Comparison of ENCODE assay signal across 8 cellular contexts in genomic region chr19:12294308-12295158, GRCh38. TPM values are rescaled to one million over a fixed set of nuclear protein-coding genes. Genes with fewer than 3 reads are reported as not detected.
DNase-seq lines count a peak whose midpoint lies in the region; ATAC-seq and TF ChIP-seq lines count a peak whose summit lies in the region.

ZNF44 (minus strand) TSS chr19:12294883; CDS start chr19:12294694, 189 bp downstream.

- peaks cover 23% of the 10 kb centered on the region for H3K9me3 Mint-ChIP-seq in activated T-helper 2 cell treated with anti-CD3 and anti-CD28 coated beads, Interferon-gamma antibody, Interleukin-2, Interleukin-4, amounts not matched to agents 10 μg/mL and 5 μg/mL and 100 μg/mL, durations not matched to agents 14 hours and 24 hours and 36 hours
- no peaks in the 10 kb centered on the region for H3K9me3 Mint-ChIP-seq in natural killer cell

- H3K36me3 Mint-ChIP-seq in activated T-helper 2 cell treated with anti-CD3 and anti-CD28 coated beads, Interferon-gamma antibody, Interleukin-2, Interleukin-4, amounts not matched to agents 10 μg/mL and 5 μg/mL and 100 μg/mL, durations not matched to agents 14 hours and 24 hours and 36 hours (ENCODE audit: low read depth), result peaks cover 36% of the 10 kb centered on the region
- no peaks in the 10 kb centered on the region for H3K36me3 Mint-ChIP-seq in natural killer cell

- no peaks in the 10 kb centered on the region for H3K27me3 Mint-ChIP-seq in activated T-helper 2 cell treated with anti-CD3 and anti-CD28 coated beads, Interferon-gamma antibody, Interleukin-2, Interleukin-4, amounts not matched to agents 10 μg/mL and 5 μg/mL and 100 μg/mL, durations not matched to agents 14 hours and 24 hours and 36 hours (ENCODE audit: low read depth)
- H3K27me3 Mint-ChIP-seq in natural killer cell (ENCODE audit: low read depth in 2 of 2), result no peaks in the 10 kb centered on the region

- DNase-seq in DMS53 treated with DMSO at 0.1 percent for 48 hours (lab: John Stamatoyannopoulos, UW; ENCODE audit: unreplicated experiment), result peak; percentile 96
- DNase-seq in KG1 (lab: John Stamatoyannopoulos, UW), result peak; percentile 98
- DNase-seq in RPMI8226, result peak; percentile 98
- peak; percentile 96 for DNase-seq in activated T-helper 2 cell treated with anti-CD3 and anti-CD28 coated beads, Interferon-gamma antibody, Interleukin-2, Interleukin-4, amounts not matched to agents 10 μg/mL and 5 μg/mL and 100 μg/mL, durations not matched to agents 14 hours and 24 hours and 36 hours (ENCODE audit: low spot score)
- DNase-seq in fibroblast of peridontal ligament (ENCODE audit: extremely low read depth), result peak; percentile 92
- DNase-seq in natural killer cell, result peak; percentile 93
- DNase-seq in stimulated activated naive CD4-positive, alpha-beta T cell treated with Interleukin-2 at 50 U/mL for 16 hours (lab: John Stamatoyannopoulos, UW), result peak; percentile 96

- ATAC-seq in GM21717 (IDR thresholded peaks at IDR 0.05; ENCODE audit: unreplicated experiment) (peak; percentile 85), natural killer cell (peak; percentile 93 to 99 (median 95))

- H3K27ac Mint-ChIP-seq in activated T-helper 2 cell treated with anti-CD3 and anti-CD28 coated beads, Interferon-gamma antibody, Interleukin-2, Interleukin-4, amounts not matched to agents 10 μg/mL and 5 μg/mL and 100 μg/mL, durations not matched to agents 14 hours and 24 hours and 36 hours, result peak within 1 kb of the TSS; percentile 99
- H3K27ac Mint-ChIP-seq in natural killer cell, result peak within 1 kb of the TSS; percentile 89 to 95

- H3K4me1 Mint-ChIP-seq in activated T-helper 2 cell treated with anti-CD3 and anti-CD28 coated beads, Interferon-gamma antibody, Interleukin-2, Interleukin-4, amounts not matched to agents 10 μg/mL and 5 μg/mL and 100 μg/mL, durations not matched to agents 14 hours and 24 hours and 36 hours (ENCODE audit: low read depth), result peaks cover 22% of the 10 kb centered on the region
- H3K4me1 Mint-ChIP-seq in natural killer cell, result peaks cover 33 to 35% of the 10 kb centered on the region in 2 donors

- intact Hi-C loops in activated T-helper 2 cell treated with anti-CD3 and anti-CD28 coated beads, Interferon-gamma antibody, Interleukin-2, Interleukin-4, amounts not matched to agents 10 μg/mL and 5 μg/mL and 100 μg/mL, durations not matched to agents 14 hours and 24 hours and 36 hours (cut with micrococcal nuclease), result loop anchor here (1.0 to 2.0 kb wide), 4 partner anchors 39 to 257 kb away; partner anchors contain the start of genes ZNF136, ZNF443, ZNF563 and ZNF564
- intact Hi-C loops in natural killer cell (cut with micrococcal nuclease), result loop anchor here (2.0 kb wide), 1 partner anchor 38 kb away; the partner anchor contains the start of gene ZNF563

- TF ChIP-seq CTCF in natural killer cell (IDR thresholded peaks at IDR 0.05), result no peak

- H3K4me3 Mint-ChIP-seq in activated T-helper 2 cell treated with anti-CD3 and anti-CD28 coated beads, Interferon-gamma antibody, Interleukin-2, Interleukin-4, amounts not matched to agents 10 μg/mL and 5 μg/mL and 100 μg/mL, durations not matched to agents 14 hours and 24 hours and 36 hours (ENCODE audit: low read depth), result peak within 1 kb of the TSS; percentile 100
- H3K4me3 Mint-ChIP-seq in natural killer cell, result peak within 1 kb of the TSS; percentile 99

RNA-seq across cellular contexts. Expression of gene ZNF44, which starts in this region (rescaled TPM):
- 8.6 and 8.7 TPM in 2 replicates for total RNA-seq in activated T-helper 2 cell treated with anti-CD3 and anti-CD28 coated beads, Interferon-gamma antibody, Interleukin-2, Interleukin-4, amounts not matched to agents 10 μg/mL and 5 μg/mL and 100 μg/mL, durations not matched to agents 14 hours and 24 hours and 36 hours
- 10 to 100 TPM; 27.3 to 43.1 (median 40.0) TPM for total RNA-seq in natural killer cell

Comparison
In these comparisons a context has a peak if more than half of its experiments do, and no peak if none do; other contexts are left out.
1. Peak in every context shown above with its lines: DNase-seq and ATAC-seq.